19 cellular contexts compared by ENCODE assay signal in genomic region chr10:79329529-79329928, GRCh38. TPM values are rescaled to one million over a fixed set of nuclear protein-coding genes. Genes with fewer than 3 reads are reported as not detected.
DNase-seq lines count a peak whose midpoint lies in the region; ATAC-seq and TF ChIP-seq lines count a peak whose summit lies in the region.
"Had no signal": no experiment of that assay in that cellular context is flagged by ENCODE, and none has a peak within 500 bp of the region (broad histone marks: within the 10 kb centered on the region; RNA-seq: fewer than 3 reads in every experiment).

No MANE protein-coding gene starts in this region.

- ATAC-seq in Right ventricle myocardium superior (ENCODE audit: poor library complexity) (no peak), heart right ventricle (no peak), foreskin keratinocyte (peak; percentile 28), HG03342 (IDR thresholded peaks at IDR 0.05; ENCODE audit: unreplicated experiment) (no peak)
- ATAC-seq: activated CD4-positive, CD25-positive, alpha-beta regulatory T cell treated with anti-CD3 and anti-CD28 coated beads, Interleukin-2, amount 50 U/mL, for 24 hours; CD8-positive, alpha-beta T cell; natural killer cell; stimulated activated effector memory CD8-positive, alpha-beta T cell treated with anti-CD3 and anti-CD28 coated beads, Interleukin-12 subunit alpha, Interleukin-12 subunit beta, amount 100 ng/mL, for 72 hours had no signal

- intact Hi-C loops in Right ventricle myocardium superior (cut with DNase I), result no loop called here
- intact Hi-C loops in heart right ventricle (cut with DNase I), result no loop called here

- H3K9me3 ChIP-seq in heart right ventricle (peaks cover 0 to 4% (median 0%) of the 10 kb centered on the region in 11 donors), smooth muscle cell (replicated peaks; ENCODE audit: low read depth) (no peaks in the 10 kb centered on the region)
- H3K9me3 ChIP-seq: Peyer's patch, SK-N-SH, thoracic aorta had no signal

- CTCF ChIA-PET in RWPE1 (lab: Yijun Ruan, JAX), result no interaction called here

- no peak overlapping the region for H3K4me3 ChIP-seq in heart right ventricle
- H3K4me3 ChIP-seq in smooth muscle cell, result no peak overlapping the region
- H3K4me3 ChIP-seq in coronary artery, result no peak overlapping the region
- H3K4me3 ChIP-seq: Peyer's patch, thoracic aorta had no signal

- H3K79me2 ChIP-seq in smooth muscle cell (ENCODE audit: low read depth), result no peaks in the 10 kb centered on the region

- H3K27ac ChIP-seq in heart right ventricle, result no peak overlapping the region
- H3K27ac ChIP-seq in RWPE1, result no peak overlapping the region
- H3K27ac ChIP-seq in foreskin keratinocyte, result peak overlapping the region; percentile 99
- no peak overlapping the region for H3K27ac ChIP-seq in smooth muscle cell (ENCODE audit: low read depth)
- H3K27ac ChIP-seq in coronary artery, result no peak overlapping the region
- H3K27ac ChIP-seq: thoracic aorta had no signal

- H3K27me3 ChIP-seq in heart right ventricle (no peaks in the 10 kb centered on the region), foreskin keratinocyte (no peaks in the 10 kb centered on the region), smooth muscle cell (ENCODE audit: low read depth) (no peaks in the 10 kb centered on the region)
- H3K27me3 ChIP-seq: Peyer's patch had no signal

- DNase-seq in Right ventricle myocardium superior (peak; percentile 9), heart right ventricle (no peak), RWPE1 (ENCODE audit: low spot score) (peak; percentile 35), foreskin keratinocyte (peak in 1 of 2 donors; percentile 81), smooth muscle cell (lab: John Stamatoyannopoulos, UW; ENCODE audit: unreplicated experiment) (no peak), coronary artery (ENCODE audit: low spot score) (no peak), A172 (ENCODE audit: low spot score) (no peak)
- DNase-seq: CD8-positive, alpha-beta T cell; cortex of kidney; DND-41; kidney; natural killer cell; NCI-H187 treated with DMSO at 0.1 percent for 48 hours; SK-N-SH had no signal

- H3F3A ChIP-seq in smooth muscle cell (ENCODE audit: low read depth), result no peaks in the 10 kb centered on the region

- peak overlapping the region; percentile 66 for H3K9ac ChIP-seq in smooth muscle cell (ENCODE audit: low read depth)
- H3K9ac ChIP-seq: SK-N-SH had no signal

- POLR2A ChIA-PET in RWPE1 (lab: Yijun Ruan, JAX; ENCODE audit: low non-redundant PET), result no interaction called here

- H3K4me2 ChIP-seq in smooth muscle cell, result no peak overlapping the region
- H3K4me2 ChIP-seq: SK-N-SH had no signal

- no peaks in the 10 kb centered on the region for H3K36me3 ChIP-seq in heart right ventricle
- H3K36me3 ChIP-seq in smooth muscle cell (ENCODE audit: low read depth), result no peaks in the 10 kb centered on the region
- H3K36me3 ChIP-seq: Peyer's patch, thoracic aorta had no signal

- H3K4me1 ChIP-seq in heart right ventricle (peaks cover 0 to 11% (median 0%) of the 10 kb centered on the region in 9 donors), foreskin keratinocyte (peaks cover 45% of the 10 kb centered on the region), smooth muscle cell (ENCODE audit: low read depth) (no peaks in the 10 kb centered on the region)

- TF ChIP-seq CTCF in heart right ventricle (IDR thresholded peaks at IDR 0.05), result no peak
- TF ChIP-seq CTCF in RWPE1 (conservative IDR thresholded peaks at IDR 0.05; ENCODE audit: low read depth), result no peak
- no peak for TF ChIP-seq CTCF in foreskin keratinocyte (conservative IDR thresholded peaks at IDR 0.05)
- TF ChIP-seq CTCF in smooth muscle cell (IDR thresholded peaks at IDR 0.05; ENCODE audit: borderline replicate concordance, insufficient read depth, poor library complexity, severe bottlenecking), result no peak
- no peak for TF ChIP-seq CTCF in coronary artery (IDR thresholded peaks at IDR 0.05)

- no peaks in the 10 kb centered on the region for H4K20me1 ChIP-seq in smooth muscle cell (ENCODE audit: low read depth)

- WGBS in heart right ventricle, 2 donors, result 88 to 96% methylated on average over 9 of the region's 9 CpGs
- 78% methylated on average over 9 of the region's 9 CpGs for WGBS in smooth muscle cell (ENCODE audit: low lambda C conversion rate)

- H2AFZ ChIP-seq in smooth muscle cell (ENCODE audit: low read depth), result no peak overlapping the region

RNA-seq across cellular contexts. Expression of gene PPIF, which starts 17.7 kb away (rescaled TPM):
- total RNA-seq in Right ventricle myocardium superior, result 146 TPM
- total RNA-seq in heart right ventricle, result 100 to 1,000 TPM in 9 of 10 donors, 10 to 100 TPM in 1; 95.5 to 205 (median 148) TPM
- polyA plus RNA-seq in heart right ventricle, result 100 to 1,000 TPM in 1 of 2 donors, 10 to 100 TPM in 1; 44.3 to 144 TPM
- total RNA-seq in foreskin keratinocyte, result 93.2 and 99.0 TPM in 2 replicates
- 97.0 and 106 TPM in 2 replicates for polyA plus RNA-seq in foreskin keratinocyte
- 24.3 and 28.5 TPM in 2 replicates for total RNA-seq in smooth muscle cell
- polyA plus RNA-seq in smooth muscle cell, result 29.7 and 35.2 TPM in 2 replicates
- 38.2 and 47.2 TPM in 2 replicates for total RNA-seq in A172 (2014; rRNA removed; shearing (Covaris generic))

Comparison
In these comparisons a context has a peak if more than half of its experiments do, and no peak if none do; other contexts are left out.
1. DNase-seq: peak in Right ventricle myocardium superior (single experiment) and RWPE1 (single experiment); none in heart right ventricle (0 of 2), smooth muscle cell (single experiment), coronary artery (single experiment) and A172 (single experiment).